Comparison of ENCODE assay signal across 9 cellular contexts in the genomic region with DNA sequence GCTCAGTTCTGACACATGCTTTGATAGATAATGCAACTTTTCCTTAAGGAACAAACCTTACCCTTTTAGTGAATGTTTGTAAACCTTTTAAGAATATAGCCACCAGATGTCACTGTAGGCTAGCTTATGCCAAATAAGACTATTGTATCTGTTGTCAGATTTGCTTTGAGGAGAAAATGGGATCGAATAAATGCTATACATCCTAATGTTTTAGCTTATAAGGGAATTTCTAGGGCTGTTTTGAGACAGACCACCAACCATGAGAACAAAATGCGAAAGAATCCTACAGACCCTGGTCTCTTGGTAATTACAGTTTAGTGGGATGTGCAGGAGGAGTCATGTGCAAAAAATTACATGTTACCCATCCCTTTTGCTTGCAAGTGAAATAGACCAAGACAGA.
DNase-seq lines count a peak whose midpoint lies in the region; ATAC-seq, FAIRE-seq and TF ChIP-seq lines count a peak whose summit lies in the region.
"Had no signal": no experiment of that assay in that cellular context is flagged by ENCODE, and none has a peak within 500 bp of the region (broad histone marks: within the 10 kb centered on the region; RNA-seq: fewer than 3 reads in every experiment).

No MANE protein-coding gene starts in this region.

- no peak overlapping the region for H3K4me3 Mint-ChIP-seq in immature natural killer cell
- no peak overlapping the region for H3K4me3 Mint-ChIP-seq in activated T-cell treated with anti-CD3 and anti-CD28 coated beads, Interleukin-2, amount 50 U/mL, for 72 hours
- H3K4me3 Mint-ChIP-seq: stimulated activated naive B cell treated with anti-CD40 and anti-IgM and Interleukin-4, amounts not matched to agents 10 μg/mL and 1 μg/mL and 100 μg/mL, for 72 hours had no signal

- no peak overlapping the region for H3K27ac Mint-ChIP-seq in immature natural killer cell
- no peak overlapping the region for H3K27ac Mint-ChIP-seq in activated T-cell treated with anti-CD3 and anti-CD28 coated beads, Interleukin-2, amount 50 U/mL, for 72 hours
- H3K27ac Mint-ChIP-seq: stimulated activated naive B cell treated with anti-CD40 and anti-IgM and Interleukin-4, amounts not matched to agents 10 μg/mL and 1 μg/mL and 100 μg/mL, for 72 hours had no signal

- intact Hi-C loops in uterus (cut with DNase I; ENCODE audit: low total_unique reads), result loop anchor here (10.0 kb wide), 1 partner anchor 1432 kb away; no protein-coding TSS in a partner anchor

- no peaks in the 10 kb centered on the region for H3K36me3 ChIP-seq in uterus

- no peaks in the 10 kb centered on the region for H3K27me3 ChIP-seq in uterus

- peaks cover 0 to under 1% (median 0%) of the 10 kb centered on the region in 3 donors for H3K36me3 Mint-ChIP-seq in immature natural killer cell
- H3K36me3 Mint-ChIP-seq in activated T-cell treated with anti-CD3 and anti-CD28 coated beads, Interleukin-2, amount 50 U/mL, for 72 hours (ENCODE audit: insufficient read depth in 2 of 2), result no peaks in the 10 kb centered on the region
- H3K36me3 Mint-ChIP-seq: stimulated activated naive B cell treated with anti-CD40 and anti-IgM and Interleukin-4, amounts not matched to agents 10 μg/mL and 1 μg/mL and 100 μg/mL, for 72 hours had no signal

- POLR2A ChIA-PET in A549 (lab: Yijun Ruan, JAX), result no interaction called here

- no peaks in the 10 kb centered on the region for H3K4me1 ChIP-seq in A549
- H3K4me1 ChIP-seq in uterus, result no peaks in the 10 kb centered on the region

- peaks cover 8 to 16% of the 10 kb centered on the region in 2 donors for H3K4me1 Mint-ChIP-seq in immature natural killer cell
- H3K4me1 Mint-ChIP-seq in activated T-cell treated with anti-CD3 and anti-CD28 coated beads, Interleukin-2, amount 50 U/mL, for 72 hours (ENCODE audit: low read depth), result peaks cover under 1% of the 10 kb centered on the region

- TF ChIP-seq CTCF in A549 (IDR thresholded peaks at IDR 0.05) (peak; percentile 67), GM12864 (IDR thresholded peaks at IDR 0.05; ENCODE audit: low read depth, low read length, missing control alignments) (peak; percentile 45), uterus (IDR thresholded peaks at IDR 0.05) (peak; percentile 36 to 56 (median 45))

- CTCF ChIA-PET in A549 (lab: Yijun Ruan, JAX), result interaction anchor here (0.6 to 3.7 kb wide), 15 partner anchors 8 to 1672 kb away, joined by 3 to 102 read pairs (median 4); no protein-coding TSS in a partner anchor

- H3K9me3 Mint-ChIP-seq in immature natural killer cell, result no peaks in the 10 kb centered on the region
- H3K9me3 Mint-ChIP-seq in activated T-cell treated with anti-CD3 and anti-CD28 coated beads, Interleukin-2, amount 50 U/mL, for 72 hours, result no peaks in the 10 kb centered on the region
- H3K9me3 Mint-ChIP-seq: stimulated activated naive B cell treated with anti-CD40 and anti-IgM and Interleukin-4, amounts not matched to agents 10 μg/mL and 1 μg/mL and 100 μg/mL, for 72 hours had no signal

- FAIRE-seq in A549 (lab: Jason Lieb, UNC), result peak; percentile 67

- no peak overlapping the region for H3K4me2 ChIP-seq in A549

- ATAC-seq in A549, result peak; percentile 81 to 85
- ATAC-seq in activated T-cell treated with anti-CD3 and anti-CD28 coated beads, Interleukin-2, amount 50 U/mL, for 72 hours (replicated peaks in 1 of 2), result no peak

- H3K27ac ChIP-seq in A549 (no peak overlapping the region), uterus (no peak overlapping the region)

- H3K27me3 Mint-ChIP-seq in immature natural killer cell (ENCODE audit: low read depth in 3 of 3), result peaks cover 0 to 2% (median under 1%) of the 10 kb centered on the region in 3 donors
- peaks cover 6% of the 10 kb centered on the region for H3K27me3 Mint-ChIP-seq in activated T-cell treated with anti-CD3 and anti-CD28 coated beads, Interleukin-2, amount 50 U/mL, for 72 hours (ENCODE audit: low read depth)

- no peaks in the 10 kb centered on the region for H3K9me3 ChIP-seq in A549
- H3K9me3 ChIP-seq in uterus, result no peaks in the 10 kb centered on the region

- TF ChIP-seq EP300 in A549 (IDR thresholded peaks at IDR 0.05), result no peak

- no peak overlapping the region for H3K4me3 ChIP-seq in A549
- H3K4me3 ChIP-seq in GM12864 (ENCODE audit: low read depth, low read length), result no peak overlapping the region
- H3K4me3 ChIP-seq in uterus, result no peak overlapping the region

- TF ChIP-seq RAD21 in A549 (conservative IDR thresholded peaks at IDR 0.05 in 1 of 2, IDR thresholded peaks at IDR 0.05 in 1 of 2), result peak; percentile 82 to 86

- no peak for TF ChIP-seq POLR2A in A549 (IDR thresholded peaks at IDR 0.05; ENCODE audit: low read length)
- no peak for TF ChIP-seq POLR2A in uterus (IDR thresholded peaks at IDR 0.05)

- 4% methylated on average over 2 of the region's 2 CpGs for WGBS in A549 (ENCODE audit: missing lambda C conversion rate)

- DNase-seq in A549 (ENCODE audit: low read depth in 1 of 2, low spot score in 1 of 2) (peak; percentile 28 to 66), GM12864 (ENCODE audit: low read depth) (peak; percentile 13), NCI-H146 (lab: John Stamatoyannopoulos, UW) (peak; percentile 61), amniotic epithelial cell (ENCODE audit: low read depth) (peak; percentile 50), immature natural killer cell (peak; percentile 5 to 28 (median 11)), uterus (no peak), NK-92 (lab: John Stamatoyannopoulos, UW; ENCODE audit: unreplicated experiment) (no peak)
- DNase-seq in activated T-cell treated with anti-CD3 and anti-CD28 coated beads, Interleukin-2, amount 50 U/mL, for 72 hours, result no peak
- DNase-seq: stimulated activated naive B cell treated with anti-CD40 and anti-IgM and Interleukin-4, amounts not matched to agents 10 μg/mL and 1 μg/mL and 100 μg/mL, for 72 hours had no signal

TF ChIP-seq in A549, 52 proteins besides CTCF, POLR2A, EP300 and RAD21:
- TF ChIP-seq NR3C1 (IDR thresholded peaks at IDR 0.05), result no peak
- TF ChIP-seq CEBPB (IDR thresholded peaks at IDR 0.05), result no peak
- no peak for TF ChIP-seq HMGXB4 (CRISPR knock-in tag; IDR thresholded peaks at IDR 0.05; ENCODE audit: borderline replicate concordance)
- TF ChIP-seq ZC3H11A (IDR thresholded peaks at IDR 0.05), result no peak
- no peak for TF ChIP-seq E2F6 (IDR thresholded peaks at IDR 0.05; ENCODE audit: borderline replicate concordance, low read depth)
- TF ChIP-seq SMC3 (IDR thresholded peaks at IDR 0.05), result peak; percentile 77
TF ChIP-seq in A549: peak in this region for 1.

Comparison
In these comparisons a context has a peak if more than half of its experiments do, and no peak if none do; other contexts are left out.
1. ATAC-seq: peak in A549 (2 of 2); none in activated T-cell treated with anti-CD3 and anti-CD28 coated beads, Interleukin-2, amount 50 U/mL, for 72 hours (0 of 2).
2. DNase-seq: peak in A549 (2 of 2), GM12864 (single experiment), NCI-H146 (single experiment), amniotic epithelial cell (single experiment) and immature natural killer cell (3 of 3); none in uterus (0 of 2), activated T-cell treated with anti-CD3 and anti-CD28 coated beads, Interleukin-2, amount 50 U/mL, for 72 hours (0 of 2) and NK-92 (single experiment).
3. Peak in every context shown above with its lines, with median percentiles within 50 percentile points of each other: CTCF ChIP-seq.